22 cellular contexts compared by ENCODE assay signal in the genomic region with DNA sequence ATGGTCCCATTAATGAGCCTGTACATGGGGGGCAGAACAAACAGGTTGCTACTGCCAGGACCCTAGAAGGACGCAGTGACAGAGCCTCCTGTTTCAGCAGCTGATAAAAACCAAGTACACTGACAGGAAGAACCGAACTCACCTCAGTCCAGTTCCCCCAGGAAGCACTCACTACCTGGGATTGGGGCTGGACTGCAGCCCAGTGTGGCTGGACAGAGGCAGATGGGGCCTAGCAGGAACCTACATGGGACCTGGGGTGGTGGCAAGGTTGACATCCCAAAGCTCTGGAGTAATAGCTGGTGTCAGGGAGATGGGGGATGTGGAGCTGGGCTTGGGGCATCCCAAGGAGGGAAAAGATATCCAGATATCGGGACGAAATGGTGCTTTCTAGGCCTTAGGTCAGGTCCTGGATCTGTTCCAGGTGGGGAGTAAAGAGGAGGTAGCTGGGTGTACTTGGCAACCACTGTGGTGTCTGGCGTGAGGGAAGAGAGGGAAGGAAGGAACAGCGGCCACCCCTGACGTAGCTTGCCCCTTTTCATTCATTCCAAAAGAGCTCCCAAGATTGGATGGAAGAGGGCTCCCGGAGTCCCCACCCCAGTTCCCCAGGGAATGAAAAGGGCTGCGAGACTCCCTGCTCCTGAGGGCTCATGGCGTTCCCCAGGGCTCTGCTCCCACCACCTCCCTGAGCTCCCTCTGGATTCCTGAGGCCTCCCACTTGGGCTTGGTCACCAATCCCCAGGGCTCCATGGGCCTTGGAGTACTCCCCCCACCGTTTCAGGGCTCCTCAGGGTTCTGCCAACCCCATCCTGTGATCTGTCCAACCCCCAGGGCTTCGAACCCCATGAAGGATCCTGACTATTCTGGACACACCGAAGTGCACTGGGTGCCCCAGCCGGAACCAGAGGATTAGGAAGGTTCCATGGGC. TPM values are rescaled to one million over a fixed set of nuclear protein-coding genes. Genes with fewer than 3 reads are reported as not detected.
DNase-seq lines count a peak whose midpoint lies in the region; ATAC-seq and TF ChIP-seq lines count a peak whose summit lies in the region.
"Had no signal": no experiment of that assay in that cellular context is flagged by ENCODE, and none has a peak within 500 bp of the region (broad histone marks: within the 10 kb centered on the region; RNA-seq: fewer than 3 reads in every experiment).

No MANE protein-coding gene starts in this region.

- H3K4me3 Mint-ChIP-seq in activated T-cell treated with anti-CD3 and anti-CD28 coated beads, Interleukin-2, amount 50 U/mL, for 72 hours: no peak overlapping the region
- no peak overlapping the region for H3K4me3 Mint-ChIP-seq in effector memory CD8-positive, alpha-beta T cell
- peak overlapping the region; percentile 2 to 21 for H3K4me3 Mint-ChIP-seq in stimulated activated naive B cell treated with anti-CD40 and anti-IgM and Interleukin-4, amounts not matched to agents 10 μg/mL and 1 μg/mL and 100 μg/mL, for 72 hours
- H3K4me3 Mint-ChIP-seq: immature natural killer cell had no signal

- H3K27me3 Mint-ChIP-seq in activated T-cell treated with anti-CD3 and anti-CD28 coated beads, Interleukin-2, amount 50 U/mL, for 72 hours (ENCODE audit: low read depth): no peaks in the 10 kb centered on the region
- H3K27me3 Mint-ChIP-seq in effector memory CD8-positive, alpha-beta T cell: no peaks in the 10 kb centered on the region
- no peaks in the 10 kb centered on the region for H3K27me3 Mint-ChIP-seq in stimulated activated naive B cell treated with anti-CD40 and anti-IgM and Interleukin-4, amounts not matched to agents 10 μg/mL and 1 μg/mL and 100 μg/mL, for 72 hours
- H3K27me3 Mint-ChIP-seq: naive thymus-derived CD4-positive, alpha-beta T cell had no signal

- no peaks in the 10 kb centered on the region for H3K9me3 Mint-ChIP-seq in activated T-cell treated with anti-CD3 and anti-CD28 coated beads, Interleukin-2, amount 50 U/mL, for 72 hours
- no peaks in the 10 kb centered on the region for H3K9me3 Mint-ChIP-seq in effector memory CD8-positive, alpha-beta T cell
- H3K9me3 Mint-ChIP-seq in stimulated activated naive B cell treated with anti-CD40 and anti-IgM and Interleukin-4, amounts not matched to agents 10 μg/mL and 1 μg/mL and 100 μg/mL, for 72 hours: no peaks in the 10 kb centered on the region
- H3K9me3 Mint-ChIP-seq: immature natural killer cell had no signal

- intact Hi-C loops in right lobe of liver (cut with DNase I): no loop called here

- H3K9me3 ChIP-seq in right lobe of liver: no peaks in the 10 kb centered on the region
- H3K9me3 ChIP-seq: adrenal gland, left lung had no signal

- H3K36me3 Mint-ChIP-seq in activated T-cell treated with anti-CD3 and anti-CD28 coated beads, Interleukin-2, amount 50 U/mL, for 72 hours (ENCODE audit: insufficient read depth in 2 of 2): peaks cover 4 to 5% of the 10 kb centered on the region in 2 donors
- peaks cover 39% of the 10 kb centered on the region for H3K36me3 Mint-ChIP-seq in effector memory CD8-positive, alpha-beta T cell (ENCODE audit: insufficient read depth)
- peaks cover 9 to 13% of the 10 kb centered on the region in 2 donors for H3K36me3 Mint-ChIP-seq in stimulated activated naive B cell treated with anti-CD40 and anti-IgM and Interleukin-4, amounts not matched to agents 10 μg/mL and 1 μg/mL and 100 μg/mL, for 72 hours

- DNase-seq in activated T-cell treated with anti-CD3 and anti-CD28 coated beads, Interleukin-2, amount 50 U/mL, for 1 hour: peak; percentile 20
- DNase-seq in activated T-cell treated with anti-CD3 and anti-CD28 coated beads, Interleukin-2, amount 50 U/mL, for 72 hours: no peak
- DNase-seq in HK-2 (ENCODE audit: unreplicated experiment) (peak; percentile 16), right lobe of liver (no peak), hypothalamus (lab: John Stamatoyannopoulos, UW) (no peak)
- no peak for DNase-seq in effector memory CD8-positive, alpha-beta T cell
- no peak for DNase-seq in stimulated activated naive B cell treated with anti-CD40 and anti-IgM and Interleukin-4, amounts not matched to agents 10 μg/mL and 1 μg/mL and 100 μg/mL, for 72 hours
- DNase-seq: activated CD4-positive, alpha-beta T cell treated with anti-CD3 and anti-CD28 coated beads for 4 hours; activated gamma-delta T cell treated with Interleukin-2 at 50 U/mL for 16 hours; cortex of kidney; immature natural killer cell; naive thymus-derived CD4-positive, alpha-beta T cell; NCI-H1694; NCI-H2171 treated with DMSO at 0.1 percent for 48 hours; NCI-H748 treated with DMSO at 0.1 percent for 48 hours; SHP77 treated with DMSO at 0.1 percent for 48 hours; SW 1271 had no signal

- peaks cover 22% of the 10 kb centered on the region for H3K4me1 Mint-ChIP-seq in activated T-cell treated with anti-CD3 and anti-CD28 coated beads, Interleukin-2, amount 50 U/mL, for 72 hours (ENCODE audit: low read depth)
- peaks cover 9 to 12% of the 10 kb centered on the region in 2 donors for H3K4me1 Mint-ChIP-seq in effector memory CD8-positive, alpha-beta T cell (ENCODE audit: low read depth in 2 of 2)
- H3K4me1 Mint-ChIP-seq in stimulated activated naive B cell treated with anti-CD40 and anti-IgM and Interleukin-4, amounts not matched to agents 10 μg/mL and 1 μg/mL and 100 μg/mL, for 72 hours: peaks cover 15 to 30% of the 10 kb centered on the region in 2 donors

- TF ChIP-seq CTCF in right lobe of liver (IDR thresholded peaks at IDR 0.05): no peak

- H3K27ac Mint-ChIP-seq in activated T-cell treated with anti-CD3 and anti-CD28 coated beads, Interleukin-2, amount 50 U/mL, for 72 hours: no peak overlapping the region
- peak overlapping the region; percentile 25 to 44 for H3K27ac Mint-ChIP-seq in effector memory CD8-positive, alpha-beta T cell
- peak overlapping the region; percentile 51 for H3K27ac Mint-ChIP-seq in stimulated activated naive B cell treated with anti-CD40 and anti-IgM and Interleukin-4, amounts not matched to agents 10 μg/mL and 1 μg/mL and 100 μg/mL, for 72 hours

- WGBS in right lobe of liver (ENCODE audit: insufficient coverage, low coverage, low lambda C conversion rate, missing lambda C conversion rate): 72% methylated on average over 9 of the region's 14 CpGs

- H3K36me3 ChIP-seq in right lobe of liver: no peaks in the 10 kb centered on the region
- H3K36me3 ChIP-seq: adrenal gland, left lung had no signal

- peaks cover 0 to 3% (median 0%) of the 10 kb centered on the region in 4 donors for H3K4me1 ChIP-seq in right lobe of liver

- H3K4me3 ChIP-seq in right lobe of liver: no peak overlapping the region
- H3K4me3 ChIP-seq: adrenal gland; BLaER1 treated with 17β-estradiol and CSF1 and Interleukin-3, amounts not matched to agents 10 nM and 100 nM; left lung had no signal

- H3K27ac ChIP-seq in right lobe of liver: no peak overlapping the region
- H3K27ac ChIP-seq: KMS-11, left lung had no signal

- H3K27me3 ChIP-seq in right lobe of liver: no peaks in the 10 kb centered on the region
- H3K27me3 ChIP-seq: adrenal gland, left lung had no signal

- no peak for ATAC-seq in activated T-cell treated with anti-CD3 and anti-CD28 coated beads, Interleukin-2, amount 50 U/mL, for 72 hours (replicated peaks in 1 of 2)
- no peak for ATAC-seq in effector memory CD8-positive, alpha-beta T cell (replicated peaks)
- ATAC-seq in stimulated activated naive B cell treated with anti-CD40 and anti-IgM and Interleukin-4, amounts not matched to agents 10 μg/mL and 1 μg/mL and 100 μg/mL, for 72 hours (replicated peaks): no peak
- no peak for ATAC-seq in right lobe of liver
- ATAC-seq in esophagus mucosa: no peak
- ATAC-seq: left lung; naive thymus-derived CD4-positive, alpha-beta T cell had no signal

- TF ChIP-seq POLR2A in right lobe of liver (IDR thresholded peaks at IDR 0.05): no peak

RNA-seq across cellular contexts. Expression of a gene that starts 4.5 kb away (rescaled TPM):
- 10 to 100 TPM; 91.0 to 92.9 TPM for total RNA-seq in activated T-cell treated with anti-CD3 and anti-CD28 coated beads, Interleukin-2, amount 50 U/mL, for 72 hours
- total RNA-seq in right lobe of liver (10 to 100 TPM; 19.8 to 28.8 (median 24.2) TPM), esophagus mucosa (49.3 TPM)

RNA-seq across cellular contexts. Expression of a gene that starts 9.2 kb away (rescaled TPM):
- 100 to 1,000 TPM; 755 to 777 TPM for total RNA-seq in activated T-cell treated with anti-CD3 and anti-CD28 coated beads, Interleukin-2, amount 50 U/mL, for 72 hours
- total RNA-seq in right lobe of liver (100 to 1,000 TPM in 1 of 6 experiments, 10 to 100 TPM in 5; 46.8 to 124 (median 82.6) TPM), esophagus mucosa (417 TPM)

RNA-seq across cellular contexts. Expression of a gene that starts 14.6 kb away (rescaled TPM):
- total RNA-seq in activated T-cell treated with anti-CD3 and anti-CD28 coated beads, Interleukin-2, amount 50 U/mL, for 72 hours: 1,000 to 10,000 TPM; 3,958 to 4,635 TPM
- total RNA-seq in right lobe of liver (1,000 to 10,000 TPM in 5 of 6 experiments, 100 to 1,000 TPM in 1; 899 to 1,899 (median 1,157) TPM), esophagus mucosa (2,565 TPM)

RNA-seq across cellular contexts. Expression of a gene that starts 25.4 kb away (rescaled TPM):
- total RNA-seq in activated T-cell treated with anti-CD3 and anti-CD28 coated beads, Interleukin-2, amount 50 U/mL, for 72 hours: 10 to 100 TPM in 1 of 2 donors, 1 to 10 TPM in 1; 9.3 to 11.4 TPM
- 10 to 100 TPM; 11.7 to 19.5 (median 14.9) TPM for total RNA-seq in right lobe of liver
- 22.8 TPM for total RNA-seq in esophagus mucosa

RNA-seq across cellular contexts. Expression of a gene that starts 27.7 kb away (rescaled TPM):
- total RNA-seq in activated T-cell treated with anti-CD3 and anti-CD28 coated beads, Interleukin-2, amount 50 U/mL, for 72 hours: 100 to 1,000 TPM in 1 of 2 donors, 10 to 100 TPM in 1; 89.0 to 106 TPM
- total RNA-seq in right lobe of liver (10 to 100 TPM; 12.6 to 23.0 (median 17.3) TPM), esophagus mucosa (18.1 TPM)

Comparison
In these comparisons a context has a peak if more than half of its experiments do, and no peak if none do; other contexts are left out.
1. DNase-seq: peak in activated T-cell treated with anti-CD3 and anti-CD28 coated beads, Interleukin-2, amount 50 U/mL, for 1 hour (single experiment) and HK-2 (single experiment); none in activated T-cell treated with anti-CD3 and anti-CD28 coated beads, Interleukin-2, amount 50 U/mL, for 72 hours (0 of 2), effector memory CD8-positive, alpha-beta T cell (0 of 3), stimulated activated naive B cell treated with anti-CD40 and anti-IgM and Interleukin-4, amounts not matched to agents 10 μg/mL and 1 μg/mL and 100 μg/mL, for 72 hours (single experiment), right lobe of liver (0 of 3) and hypothalamus (0 of 51).
2. H3K4me3 Mint-ChIP-seq: peak in stimulated activated naive B cell treated with anti-CD40 and anti-IgM and Interleukin-4, amounts not matched to agents 10 μg/mL and 1 μg/mL and 100 μg/mL, for 72 hours (2 of 2); none in activated T-cell treated with anti-CD3 and anti-CD28 coated beads, Interleukin-2, amount 50 U/mL, for 72 hours (0 of 2) and effector memory CD8-positive, alpha-beta T cell (0 of 2).